Comparison of ENCODE assay signal across 12 cellular contexts in the genomic region with DNA sequence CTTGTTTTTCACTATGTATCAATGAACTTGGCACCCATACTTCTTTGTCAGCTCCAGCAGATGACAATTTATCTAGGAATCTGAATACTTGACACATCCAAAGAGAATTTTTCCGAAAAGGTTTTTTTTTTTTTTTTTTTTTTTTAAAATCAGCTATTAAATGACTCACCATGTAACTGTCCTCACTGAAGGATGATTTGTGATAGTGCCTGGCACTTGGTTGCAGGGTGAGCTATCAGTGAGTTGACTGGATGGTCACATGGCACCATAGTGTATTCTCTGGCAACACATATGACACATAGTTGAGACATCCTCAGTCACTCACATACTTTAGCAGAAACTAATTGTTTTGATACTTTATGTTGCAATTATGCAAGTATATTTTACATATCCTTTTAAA.
DNase-seq lines count a peak whose midpoint lies in the region; ATAC-seq, FAIRE-seq and TF ChIP-seq lines count a peak whose summit lies in the region.
"Had no signal": no experiment of that assay in that cellular context is flagged by ENCODE, and none has a peak within 500 bp of the region (broad histone marks: within the 10 kb centered on the region; RNA-seq: fewer than 3 reads in every experiment).

No MANE protein-coding gene starts in this region.

- CTCF ChIA-PET in A549 (lab: Yijun Ruan, JAX) = no interaction called here
- CTCF ChIA-PET in CD4-positive, alpha-beta T cell (lab: Charles Lee) = no interaction called here

- no peak overlapping the region for H3K4me3 ChIP-seq in A549
- H3K4me3 ChIP-seq in gastroesophageal sphincter = no peak overlapping the region
- H3K4me3 ChIP-seq in left ventricle myocardium inferior = no peak overlapping the region
- H3K4me3 ChIP-seq: suprapubic skin had no signal

- H3K36me3 ChIP-seq in gastroesophageal sphincter = no peaks in the 10 kb centered on the region
- no peaks in the 10 kb centered on the region for H3K36me3 ChIP-seq in left ventricle myocardium inferior
- H3K36me3 ChIP-seq: suprapubic skin had no signal

- H3K27ac ChIP-seq in A549 (no peak overlapping the region), gastroesophageal sphincter (no peak overlapping the region), left ventricle myocardium inferior (replicated peaks) (no peak overlapping the region)
- no peak overlapping the region for H3K27ac ChIP-seq in CD4-positive, alpha-beta T cell (ENCODE audit: low read depth, low read length)

- no peaks in the 10 kb centered on the region for H3K9me3 Mint-ChIP-seq in CD4-positive, alpha-beta T cell
- H3K9me3 Mint-ChIP-seq: activated naive CD4-positive, alpha-beta T cell treated with anti-CD3 and anti-CD28 coated beads, Interleukin-2, amount 50 U/mL, for 24 hours had no signal

- POLR2A ChIA-PET in A549 (lab: Yijun Ruan, JAX) = interaction anchor here (0.6 kb wide), 1 partner anchor 150 kb away, joined by 3 read pairs; no protein-coding TSS in a partner anchor
- POLR2A ChIA-PET in CD4-positive, alpha-beta T cell (lab: Charles Lee) = no interaction called here

- TF ChIP-seq EP300 in A549 (IDR thresholded peaks at IDR 0.05) (no peak), gastroesophageal sphincter (IDR thresholded peaks at IDR 0.05) (no peak)

- H3K27me3 Mint-ChIP-seq in CD4-positive, alpha-beta T cell = peaks cover 45% of the 10 kb centered on the region

- FAIRE-seq in A549 (lab: Jason Lieb, UNC) = no peak

- ATAC-seq in A549 (peak; percentile 90 to 99), gastroesophageal sphincter (peak; percentile 63)
- ATAC-seq in CD4-positive, alpha-beta T cell (ENCODE audit: poor library complexity) = no peak

- no peak overlapping the region for H3K4me3 Mint-ChIP-seq in CD4-positive, alpha-beta T cell
- H3K4me3 Mint-ChIP-seq: activated naive CD4-positive, alpha-beta T cell treated with anti-CD3 and anti-CD28 coated beads, Interleukin-2, amount 50 U/mL, for 24 hours had no signal

- no peaks in the 10 kb centered on the region for H3K36me3 Mint-ChIP-seq in CD4-positive, alpha-beta T cell (ENCODE audit: low read depth)
- H3K36me3 Mint-ChIP-seq: activated naive CD4-positive, alpha-beta T cell treated with anti-CD3 and anti-CD28 coated beads, Interleukin-2, amount 50 U/mL, for 24 hours had no signal

- intact Hi-C loops in CD4-positive, alpha-beta T cell (cut with DNase I, micrococcal nuclease) = no loop called here
- intact Hi-C loops in left ventricle myocardium inferior (cut with micrococcal nuclease) = no loop called here

- no peak for TF ChIP-seq CTCF in A549 (IDR thresholded peaks at IDR 0.05)
- TF ChIP-seq CTCF in gastroesophageal sphincter (IDR thresholded peaks at IDR 0.05) = no peak
- TF ChIP-seq CTCF in CD4-positive, alpha-beta T cell (IDR thresholded peaks at IDR 0.05) = no peak
- no peak for TF ChIP-seq CTCF in left ventricle myocardium inferior (IDR thresholded peaks at IDR 0.05; ENCODE audit: borderline replicate concordance)

- peaks cover 19% of the 10 kb centered on the region for H3K4me1 ChIP-seq in A549
- H3K4me1 ChIP-seq in gastroesophageal sphincter = peaks cover 0 to 21% (median 20%) of the 10 kb centered on the region in 3 donors
- H3K4me1 ChIP-seq in left ventricle myocardium inferior = peaks cover 19% of the 10 kb centered on the region

- no peak overlapping the region for H3K27ac Mint-ChIP-seq in CD4-positive, alpha-beta T cell
- H3K27ac Mint-ChIP-seq: activated naive CD4-positive, alpha-beta T cell treated with anti-CD3 and anti-CD28 coated beads, Interleukin-2, amount 50 U/mL, for 24 hours had no signal

- DNase-seq in A549 (ENCODE audit: low read depth in 1 of 2, low spot score in 1 of 2) (peak; percentile 70 to 82), HS-5 (ENCODE audit: low read depth) (peak; percentile 98), amniotic epithelial cell (ENCODE audit: low read depth) (peak; percentile 95), NCI-H1930 (lab: John Stamatoyannopoulos, UW) (no peak), NCI-H526 (lab: John Stamatoyannopoulos, UW) (no peak), left ventricle myocardium inferior (no peak)
- DNase-seq in CD4-positive, alpha-beta T cell = no peak
- DNase-seq: activated CD4-positive, alpha-beta T cell treated with anti-CD3 and anti-CD28 coated beads, Interleukin-2, amount 50 U/mL, for 1 hour; stimulated activated CD4-positive, alpha-beta T cell treated with anti-CD3 and anti-CD28 coated beads, Interleukin-4, amount 100 ng/mL, for 4 hours had no signal

- H3K9me3 ChIP-seq in A549 = no peaks in the 10 kb centered on the region
- no peaks in the 10 kb centered on the region for H3K9me3 ChIP-seq in gastroesophageal sphincter
- H3K9me3 ChIP-seq in CD4-positive, alpha-beta T cell (ENCODE audit: control insufficient read depth, low read length) = no peaks in the 10 kb centered on the region
- no peaks in the 10 kb centered on the region for H3K9me3 ChIP-seq in left ventricle myocardium inferior (replicated peaks)
- H3K9me3 ChIP-seq: suprapubic skin had no signal

- TF ChIP-seq POLR2A in A549 (IDR thresholded peaks at IDR 0.05; ENCODE audit: low read length) = no peak
- no peak for TF ChIP-seq POLR2A in gastroesophageal sphincter (IDR thresholded peaks at IDR 0.05)

- H3K27me3 ChIP-seq in gastroesophageal sphincter (peaks cover 20% of the 10 kb centered on the region), left ventricle myocardium inferior (ENCODE audit: low read depth) (no peaks in the 10 kb centered on the region)
- no peaks in the 10 kb centered on the region for H3K27me3 ChIP-seq in CD4-positive, alpha-beta T cell (ENCODE audit: control insufficient read depth, insufficient read depth, low read length)
- H3K27me3 ChIP-seq: suprapubic skin had no signal

- H3K4me2 ChIP-seq in A549 = peak overlapping the region; percentile 20

- TF ChIP-seq RAD21 in A549 (conservative IDR thresholded peaks at IDR 0.05 in 1 of 2, IDR thresholded peaks at IDR 0.05 in 1 of 2) = no peak

- no peaks in the 10 kb centered on the region for H3K4me1 Mint-ChIP-seq in CD4-positive, alpha-beta T cell (ENCODE audit: low read depth)
- H3K4me1 Mint-ChIP-seq: activated naive CD4-positive, alpha-beta T cell treated with anti-CD3 and anti-CD28 coated beads, Interleukin-2, amount 50 U/mL, for 24 hours had no signal

- WGBS in A549 (ENCODE audit: missing lambda C conversion rate) = 6% methylated on average over 1 of the region's 1 CpG
- WGBS in gastroesophageal sphincter (ENCODE audit: low coverage in 1 of 2), 2 donors = 75% methylated on average over 1 of the region's 1 CpG; no CpG with 5 or more reads in 1 of the 2 donors

TF ChIP-seq in A549, 52 proteins besides CTCF, POLR2A, EP300 and RAD21 (continues in another document):
- TF ChIP-seq TP53 (CRISPR knock-in tag; IDR thresholded peaks at IDR 0.05) (no peak), CEBPB (IDR thresholded peaks at IDR 0.05) (peak in 1 of 2 experiments; percentile 52; a peak in 2 of 4 replicates), CBX8 (IDR thresholded peaks at IDR 0.05) (no peak), MAZ (IDR thresholded peaks at IDR 0.05; ENCODE audit: borderline replicate concordance, low read depth, low read length) (no peak), HDAC2 (IDR thresholded peaks at IDR 0.05) (no peak), FOSL2 (IDR thresholded peaks at IDR 0.05) (peak; percentile 71; the same call in 1 of the 2 replicates), FOSL2 (CRISPR knock-in tag; IDR thresholded peaks at IDR 0.05) (peak; percentile 69), POLR2AphosphoS2 (conservative IDR thresholded peaks at IDR 0.05; ENCODE audit: low read length) (no peak), EHMT2 (IDR thresholded peaks at IDR 0.05; ENCODE audit: low read depth) (no peak), JUNB (IDR thresholded peaks at IDR 0.05) (peak; percentile 81), RFX5 (IDR thresholded peaks at IDR 0.05) (no peak), GATA3 (IDR thresholded peaks at IDR 0.05; ENCODE audit: borderline replicate concordance) (no peak), MYC (IDR thresholded peaks at IDR 0.05; ENCODE audit: borderline replicate concordance, low read length) (no peak), PHF8 (IDR thresholded peaks at IDR 0.05; ENCODE audit: borderline replicate concordance, low read depth) (no peak), CHD4 (IDR thresholded peaks at IDR 0.05; ENCODE audit: borderline replicate concordance) (no peak), ESRRA (IDR thresholded peaks at IDR 0.05; ENCODE audit: borderline replicate concordance, low read length) (no peak), NFE2L2 (conservative IDR thresholded peaks at IDR 0.05; ENCODE audit: low read length) (no peak)
- TF ChIP-seq, protein P1, sequence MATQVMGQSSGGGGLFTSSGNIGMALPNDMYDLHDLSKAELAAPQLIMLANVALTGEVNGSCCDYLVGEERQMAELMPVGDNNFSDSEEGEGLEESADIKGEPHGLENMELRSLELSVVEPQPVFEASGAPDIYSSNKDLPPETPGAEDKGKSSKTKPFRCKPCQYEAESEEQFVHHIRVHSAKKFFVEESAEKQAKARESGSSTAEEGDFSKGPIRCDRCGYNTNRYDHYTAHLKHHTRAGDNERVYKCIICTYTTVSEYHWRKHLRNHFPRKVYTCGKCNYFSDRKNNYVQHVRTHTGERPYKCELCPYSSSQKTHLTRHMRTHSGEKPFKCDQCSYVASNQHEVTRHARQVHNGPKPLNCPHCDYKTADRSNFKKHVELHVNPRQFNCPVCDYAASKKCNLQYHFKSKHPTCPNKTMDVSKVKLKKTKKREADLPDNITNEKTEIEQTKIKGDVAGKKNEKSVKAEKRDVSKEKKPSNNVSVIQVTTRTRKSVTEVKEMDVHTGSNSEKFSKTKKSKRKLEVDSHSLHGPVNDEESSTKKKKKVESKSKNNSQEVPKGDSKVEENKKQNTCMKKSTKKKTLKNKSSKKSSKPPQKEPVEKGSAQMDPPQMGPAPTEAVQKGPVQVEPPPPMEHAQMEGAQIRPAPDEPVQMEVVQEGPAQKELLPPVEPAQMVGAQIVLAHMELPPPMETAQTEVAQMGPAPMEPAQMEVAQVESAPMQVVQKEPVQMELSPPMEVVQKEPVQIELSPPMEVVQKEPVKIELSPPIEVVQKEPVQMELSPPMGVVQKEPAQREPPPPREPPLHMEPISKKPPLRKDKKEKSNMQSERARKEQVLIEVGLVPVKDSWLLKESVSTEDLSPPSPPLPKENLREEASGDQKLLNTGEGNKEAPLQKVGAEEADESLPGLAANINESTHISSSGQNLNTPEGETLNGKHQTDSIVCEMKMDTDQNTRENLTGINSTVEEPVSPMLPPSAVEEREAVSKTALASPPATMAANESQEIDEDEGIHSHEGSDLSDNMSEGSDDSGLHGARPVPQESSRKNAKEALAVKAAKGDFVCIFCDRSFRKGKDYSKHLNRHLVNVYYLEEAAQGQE (IDR thresholded peaks at IDR 0.05) = no peak
- TF ChIP-seq, protein P2, sequence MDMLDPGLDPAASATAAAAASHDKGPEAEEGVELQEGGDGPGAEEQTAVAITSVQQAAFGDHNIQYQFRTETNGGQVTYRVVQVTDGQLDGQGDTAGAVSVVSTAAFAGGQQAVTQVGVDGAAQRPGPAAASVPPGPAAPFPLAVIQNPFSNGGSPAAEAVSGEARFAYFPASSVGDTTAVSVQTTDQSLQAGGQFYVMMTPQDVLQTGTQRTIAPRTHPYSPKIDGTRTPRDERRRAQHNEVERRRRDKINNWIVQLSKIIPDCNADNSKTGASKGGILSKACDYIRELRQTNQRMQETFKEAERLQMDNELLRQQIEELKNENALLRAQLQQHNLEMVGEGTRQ (IDR thresholded peaks at IDR 0.05) = peak; percentile 67

Comparison
In these comparisons a context has a peak if more than half of its experiments do, and no peak if none do; other contexts are left out.
1. DNase-seq: peak in A549 (2 of 2), HS-5 (single experiment) and amniotic epithelial cell (single experiment); none in NCI-H1930 (0 of 2), NCI-H526 (0 of 2), CD4-positive, alpha-beta T cell (0 of 10) and left ventricle myocardium inferior (single experiment).